In genomic region chr4:4852591-4853362, GRCh38 we compare ENCODE assay signal across 8 cellular contexts.
DNase-seq lines count a peak whose midpoint lies in the region; ATAC-seq and TF ChIP-seq lines count a peak whose summit lies in the region.

No MANE protein-coding gene starts in this region.

- in situ Hi-C loops in astrocyte of the cerebellum (cut with HindIII; ENCODE audit: low sequenced_read_pairs): no loop called here

- peak; percentile 7 to 19 for DNase-seq in activated CD4-positive, alpha-beta T cell treated with anti-CD3 and anti-CD28 coated beads for 4 hours
- no peak for DNase-seq in activated CD4-positive, alpha-beta T cell treated with anti-CD3 and anti-CD28 coated beads for 1 hour
- DNase-seq in astrocyte of the cerebellum (ENCODE audit: low read depth): no peak
- DNase-seq in islet precursor cell: peak; percentile 96
- peak; percentile 38 for DNase-seq in stimulated activated CD4-positive, alpha-beta T cell treated with anti-CD3 and anti-CD28 coated beads, Interleukin-4, amount 100 ng/mL, for 1 hour

- H3K4me3 ChIP-seq in astrocyte of the cerebellum (ENCODE audit: low read depth, low read length): peak overlapping the region; percentile 9

- ATAC-seq in HG03521 (IDR thresholded peaks at IDR 0.05; ENCODE audit: unreplicated experiment) (peak; percentile 42), HG03045 (IDR thresholded peaks at IDR 0.05; ENCODE audit: unreplicated experiment) (no peak), HG02763 (IDR thresholded peaks at IDR 0.05; ENCODE audit: unreplicated experiment) (no peak)

- TF ChIP-seq CTCF in astrocyte of the cerebellum (IDR thresholded peaks at IDR 0.05; ENCODE audit: low read depth, low read length, missing control alignments): peak; percentile 35

Comparison
In these comparisons a context has a peak if more than half of its experiments do, and no peak if none do; other contexts are left out.
1. DNase-seq: peak in activated CD4-positive, alpha-beta T cell treated with anti-CD3 and anti-CD28 coated beads for 4 hours (2 of 2), islet precursor cell (single experiment) and stimulated activated CD4-positive, alpha-beta T cell treated with anti-CD3 and anti-CD28 coated beads, Interleukin-4, amount 100 ng/mL, for 1 hour (single experiment); none in activated CD4-positive, alpha-beta T cell treated with anti-CD3 and anti-CD28 coated beads for 1 hour (single experiment) and astrocyte of the cerebellum (single experiment).